8 cellular contexts compared by ENCODE assay signal in the genomic region with DNA sequence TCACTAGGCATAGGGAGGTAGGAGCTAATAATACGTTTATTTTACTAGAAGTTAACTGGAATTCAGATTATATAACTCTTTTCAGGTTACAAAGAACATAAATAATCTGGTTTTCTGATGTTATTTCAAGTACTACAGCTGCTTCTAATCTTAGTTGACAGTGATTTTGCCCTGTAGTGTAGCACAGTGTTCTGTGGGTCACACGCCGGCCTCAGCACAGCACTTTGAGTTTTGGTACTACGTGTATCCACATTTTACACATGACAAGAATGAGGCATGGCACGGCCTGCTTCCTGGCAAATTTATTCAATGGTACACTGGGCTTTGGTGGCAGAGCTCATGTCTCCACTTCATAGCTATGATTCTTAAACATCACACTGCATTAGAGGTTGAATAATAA. TPM values are rescaled to one million over a fixed set of nuclear protein-coding genes. Genes with fewer than 3 reads are reported as not detected.
DNase-seq lines count a peak whose midpoint lies in the region; ATAC-seq, FAIRE-seq and TF ChIP-seq lines count a peak whose summit lies in the region.

No MANE protein-coding gene starts in this region.

- intact Hi-C loops in left ventricle myocardium superior (cut with micrococcal nuclease): no loop called here

- H3K4me3 ChIP-seq in small intestine (ENCODE audit: low read depth in 1 of 2, low read length in 2 of 2): peak overlapping the region in 1 of 2 donors; percentile 61

- WGBS in small intestine, 3 donors: 38 to 45% (median 44%) methylated on average over 5 of the region's 5 CpGs

- peak overlapping the region; percentile 87 for H3K4me3 Mint-ChIP-seq in activated naive CD8-positive, alpha-beta T cell

- H3K27me3 ChIP-seq in small intestine (ENCODE audit: control insufficient read depth in 2 of 2, insufficient read depth in 2 of 2, low read length in 2 of 2): no peaks in the 10 kb centered on the region

- no peaks in the 10 kb centered on the region for H3K36me3 Mint-ChIP-seq in activated naive CD8-positive, alpha-beta T cell

- peaks cover 31% of the 10 kb centered on the region for H3K4me1 Mint-ChIP-seq in activated naive CD8-positive, alpha-beta T cell (ENCODE audit: low read depth)

- H3K4me1 ChIP-seq in small intestine (ENCODE audit: control insufficient read depth in 2 of 2, insufficient read depth in 1 of 2, low read depth in 1 of 2, low read length in 1 of 2): peaks cover 0 to 3% of the 10 kb centered on the region in 2 donors

- no peaks in the 10 kb centered on the region for H3K36me3 ChIP-seq in small intestine (ENCODE audit: control insufficient read depth in 2 of 2, insufficient read depth in 2 of 2, low read length in 2 of 2)

- peak overlapping the region in 1 of 2 donors; percentile 52 for H3K27ac ChIP-seq in small intestine (ENCODE audit: low read depth in 1 of 2, low read length in 1 of 2)

- H3K27ac Mint-ChIP-seq in activated naive CD8-positive, alpha-beta T cell: no peak overlapping the region

- H3K9me3 ChIP-seq in small intestine (ENCODE audit: control insufficient read depth, low read depth): no peaks in the 10 kb centered on the region

- H3K9me3 Mint-ChIP-seq in activated naive CD8-positive, alpha-beta T cell (ENCODE audit: low read depth): no peaks in the 10 kb centered on the region

- DNase-seq in GM19239 (ENCODE audit: insufficient read length, low spot score): no peak
- DNase-seq in left ventricle myocardium superior: peak; percentile 55
- peak; percentile 25 for DNase-seq in small intestine
- DNase-seq in NCI-H1436 (lab: John Stamatoyannopoulos, UW): no peak
- no peak for DNase-seq in NCI-H2171 (lab: John Stamatoyannopoulos, UW)
- DNase-seq in GM13977 (ENCODE audit: low spot score): no peak

- in situ Hi-C loops in GM13977 (cut with MboI; ENCODE audit: low pct_unique_long_range_greater_than_20kb, low sequenced_read_pairs, unreplicated experiment): no loop called here

- FAIRE-seq in GM19239 (lab: Jason Lieb, UNC) (peak; percentile 35), small intestine (lab: Jason Lieb, UNC) (no peak)

- no peaks in the 10 kb centered on the region for H3K27me3 Mint-ChIP-seq in activated naive CD8-positive, alpha-beta T cell

- no peak for TF ChIP-seq CTCF in GM13977 (IDR thresholded peaks at IDR 0.05; ENCODE audit: extremely low read depth, insufficient read depth, missing control alignments)

- ATAC-seq in left ventricle myocardium superior (peak; percentile 80), HG03565 (IDR thresholded peaks at IDR 0.05; ENCODE audit: unreplicated experiment) (no peak)

RNA-seq across cellular contexts. Expression of a gene that starts 1.1 kb away (rescaled TPM):
- 4.5 TPM for total RNA-seq in left ventricle myocardium superior
- 1 to 10 TPM in 2 of 3 donors, under 1 TPM in 1; 0.67 to 7.3 (median 2.4) TPM for polyA plus RNA-seq in small intestine

Comparison
In these comparisons a context has a peak if more than half of its experiments do, and no peak if none do; other contexts are left out.
1. DNase-seq: peak in left ventricle myocardium superior (single experiment) and small intestine (single experiment); none in GM19239 (single experiment), NCI-H1436 (single experiment), NCI-H2171 (single experiment) and GM13977 (single experiment).